12 cellular contexts compared by ENCODE assay signal in genomic region chr3:28053759-28054158, GRCh38.
DNase-seq lines count a peak whose midpoint lies in the region; ATAC-seq and TF ChIP-seq lines count a peak whose summit lies in the region.
"Had no signal": no experiment of that assay in that cellular context is flagged by ENCODE, and none has a peak within 500 bp of the region (broad histone marks: within the 10 kb centered on the region; RNA-seq: fewer than 3 reads in every experiment).

No MANE protein-coding gene starts in this region.

- H3K9me3 ChIP-seq in WERI-Rb-1 (ENCODE audit: severe bottlenecking): no peaks in the 10 kb centered on the region
- H3K9me3 ChIP-seq: left ventricle myocardium inferior had no signal

- H3K36me3 ChIP-seq in WERI-Rb-1: no peaks in the 10 kb centered on the region
- H3K36me3 ChIP-seq: left ventricle myocardium inferior had no signal

- no peak overlapping the region for H3K4me3 ChIP-seq in WERI-Rb-1 (ENCODE audit: low read depth, low read length)
- H3K4me3 ChIP-seq: left ventricle myocardium inferior had no signal

- DNase-seq in stimulated activated CD4-positive, alpha-beta T cell treated with anti-CD3 and anti-CD28 coated beads, Interleukin-15, amount 100 ng/mL, for 24 hours: peak; percentile 43
- no peak for DNase-seq in stimulated activated CD4-positive, alpha-beta T cell treated with anti-CD3 and anti-CD28 coated beads, Interleukin-12 subunit alpha, Interleukin-12 subunit beta, amount 100 ng/mL, for 4 hours
- peak; percentile 70 for DNase-seq in RKO (ENCODE audit: low spot score)
- peak; percentile 54 for DNase-seq in fibroblast of peridontal ligament (ENCODE audit: extremely low read depth)
- peak; percentile 82 for DNase-seq in stromal cell of bone marrow (ENCODE audit: low read depth)
- no peak for DNase-seq in WERI-Rb-1
- DNase-seq in HUDEP-2 (lab: John Stamatoyannopoulos, UW; ENCODE audit: unreplicated experiment in 76 of 76): no peak
- DNase-seq: activated CD4-positive, alpha-beta T cell treated with anti-CD3 and anti-CD28 coated beads, Interleukin-2, amount 50 U/mL, for 1 hour; foreskin melanocyte; KG1; left ventricle myocardium inferior had no signal

- no peak for ATAC-seq in HG02588 (IDR thresholded peaks at IDR 0.05; ENCODE audit: unreplicated experiment)

- no peak overlapping the region for H3K27ac ChIP-seq in WERI-Rb-1
- H3K27ac ChIP-seq: left ventricle myocardium inferior had no signal

- no peaks in the 10 kb centered on the region for H3K27me3 ChIP-seq in WERI-Rb-1 (ENCODE audit: insufficient read depth, low read depth, severe bottlenecking)

- no peak for TF ChIP-seq CTCF in WERI-Rb-1 (IDR thresholded peaks at IDR 0.05; ENCODE audit: low read depth, low read length)

Comparison
In these comparisons a context has a peak if more than half of its experiments do, and no peak if none do; other contexts are left out.
1. DNase-seq: peak in stimulated activated CD4-positive, alpha-beta T cell treated with anti-CD3 and anti-CD28 coated beads, Interleukin-15, amount 100 ng/mL, for 24 hours (single experiment), RKO (single experiment), fibroblast of peridontal ligament (single experiment) and stromal cell of bone marrow (single experiment); none in stimulated activated CD4-positive, alpha-beta T cell treated with anti-CD3 and anti-CD28 coated beads, Interleukin-12 subunit alpha, Interleukin-12 subunit beta, amount 100 ng/mL, for 4 hours (single experiment), WERI-Rb-1 (single experiment) and HUDEP-2 (0 of 76).